In the genomic region with DNA sequence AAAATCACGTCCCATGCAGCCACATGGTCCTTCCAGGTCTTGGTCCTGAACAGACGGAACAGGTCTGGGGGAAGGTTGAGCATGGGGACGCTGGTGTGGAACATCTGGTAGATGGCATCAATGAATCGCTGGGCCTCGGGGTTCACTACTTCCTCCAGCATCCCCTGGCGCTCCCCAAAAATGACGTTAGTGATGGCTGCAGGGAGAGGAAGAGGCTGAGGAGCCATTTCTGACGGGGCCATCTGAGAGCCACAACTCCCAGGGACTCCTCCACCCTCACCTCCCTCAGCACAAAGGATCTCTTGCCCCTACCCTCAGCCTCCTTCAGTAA, we compare ENCODE assay signal across 27 cellular contexts. TPM values are rescaled to one million over a fixed set of nuclear protein-coding genes. Genes with fewer than 3 reads are reported as not detected.
"Had no signal": no experiment of that assay in that cellular context is flagged by ENCODE, and none has a peak within 500 bp of the region (broad histone marks: within the 10 kb centered on the region; RNA-seq: fewer than 3 reads in every experiment).

No MANE protein-coding gene starts in this region.

- H3K9ac ChIP-seq: neural progenitor cell had no signal

- H3K4me3 ChIP-seq: left lung, lung, neural progenitor cell, ovary, prostate gland, smooth muscle cell, tibial nerve, upper lobe of left lung, vagina had no signal

- H3K27ac ChIP-seq: left lung, neural progenitor cell, ovary, prostate gland, tibial nerve, upper lobe of left lung, vagina had no signal

- H2AFZ ChIP-seq: neural progenitor cell had no signal

- H3K27me3 ChIP-seq: left lung, neural progenitor cell, ovary, tibial nerve, upper lobe of left lung, vagina had no signal

- H3K36me3 ChIP-seq: left lung, neural progenitor cell, ovary, prostate gland, tibial nerve, upper lobe of left lung, vagina had no signal

- H3K4me2 ChIP-seq: neural progenitor cell, smooth muscle cell had no signal

- DNase-seq: hypothalamus; immature natural killer cell; left colon; left lung; mesendoderm; naive B cell; natural killer cell; nephron progenitor cell; retina; right cardiac atrium; stimulated activated CD4-positive, alpha-beta T cell treated with anti-CD3 and anti-CD28 coated beads, Interleukin-1b, Interleukin-23, amount 100 ng/mL, for 48 hours; stimulated activated CD4-positive, alpha-beta T cell treated with anti-CD3 and anti-CD28 coated beads, Interleukin-2, amount 100 ng/mL, for 48 hours; stimulated activated CD4-positive, alpha-beta T cell treated with anti-CD3 and anti-CD28 coated beads, Interleukin-4, amount 100 ng/mL, for 4 hours; stimulated activated CD8-positive, alpha-beta memory T cell treated with anti-CD3 and anti-CD28 coated beads, Interleukin-4, amount 100 ng/mL, for 48 hours; stimulated activated naive CD4-positive, alpha-beta T cell treated with Interleukin-2 at 50 U/mL for 16 hours; stimulated activated naive CD8-positive, alpha-beta T cell treated with anti-CD3 and anti-CD28 coated beads, Interleukin-15, amount 100 ng/mL, for 72 hours; substantia nigra; upper lobe of left lung had no signal

- H3K9me3 ChIP-seq: left lung, ovary, prostate gland, tibial nerve, upper lobe of left lung, vagina had no signal

- ATAC-seq: left colon; left lung; right cardiac atrium; stimulated activated memory B cell treated with anti-CD40 and anti-IgM and Interleukin-4, amounts not matched to agents 10 μg/mL and 1 μg/mL and 100 μg/mL, for 72 hours; stimulated activated naive CD8-positive, alpha-beta T cell treated with anti-CD3 and anti-CD28 coated beads, Interleukin-15, amount 100 ng/mL, for 72 hours had no signal

- H3K4me1 ChIP-seq: neural progenitor cell, prostate gland, tibial nerve, vagina had no signal

RNA-seq across cellular contexts. Expression of a gene that starts 23.7 kb away (rescaled TPM):
- total RNA-seq: temporal lobe had no signal
- polyA plus RNA-seq: immature natural killer cell had no signal
